In the genomic region with DNA sequence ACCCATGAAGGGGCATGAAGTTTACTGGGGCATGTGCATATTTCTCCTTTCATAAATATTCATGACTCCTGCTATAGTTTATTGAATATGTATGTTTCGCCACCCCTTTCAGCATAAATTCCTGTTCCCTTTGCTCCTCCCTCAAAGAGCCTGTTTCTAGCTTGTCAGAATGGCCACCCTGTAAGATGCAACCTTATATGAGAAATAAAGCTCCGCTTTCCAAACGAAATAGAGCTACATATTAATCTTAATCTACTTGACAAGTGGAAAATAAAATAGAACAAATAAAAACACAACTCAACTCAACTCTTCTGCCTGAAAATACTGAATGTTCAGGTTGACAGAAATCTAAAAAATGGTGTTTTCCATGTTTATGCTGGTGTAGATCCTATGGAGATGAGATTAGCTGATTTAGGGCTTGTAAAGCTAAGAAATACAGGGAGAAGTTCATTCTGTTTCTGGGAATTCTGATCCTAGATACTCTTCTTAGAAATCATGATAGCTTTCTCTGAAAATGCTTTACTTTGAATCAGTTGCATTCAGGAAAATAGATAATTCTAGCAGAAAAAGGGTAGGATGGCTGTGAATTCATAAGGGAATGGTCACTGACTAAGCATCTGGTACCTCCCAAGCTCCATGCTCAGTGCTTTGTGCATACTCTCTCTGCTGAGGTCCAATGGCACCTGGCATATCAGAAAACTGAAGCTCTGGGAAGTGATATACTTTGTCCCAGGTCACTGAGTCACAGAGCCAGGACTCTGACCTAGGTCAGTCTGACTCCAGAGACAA, we compare ENCODE assay signal across 18 cellular contexts.
"Had no signal": no experiment of that assay in that cellular context is flagged by ENCODE, and none has a peak within 500 bp of the region (broad histone marks: within the 10 kb centered on the region; RNA-seq: fewer than 3 reads in every experiment).

No MANE protein-coding gene starts in this region.

- H3K9me3 Mint-ChIP-seq: naive B cell; stimulated activated naive CD8-positive, alpha-beta T cell treated with anti-CD3 and anti-CD28 coated beads, Interleukin-15, amount 100 ng/mL, for 72 hours had no signal

- H3K27ac Mint-ChIP-seq: naive B cell; nephron progenitor cell; stimulated activated memory B cell treated with anti-CD40 and anti-IgM and Interleukin-4, amounts not matched to agents 10 μg/mL and 1 μg/mL and 100 μg/mL, for 72 hours; stimulated activated naive CD8-positive, alpha-beta T cell treated with anti-CD3 and anti-CD28 coated beads, Interleukin-15, amount 100 ng/mL, for 72 hours had no signal

- H3K36me3 Mint-ChIP-seq: naive B cell; stimulated activated memory B cell treated with anti-CD40 and anti-IgM and Interleukin-4, amounts not matched to agents 10 μg/mL and 1 μg/mL and 100 μg/mL, for 72 hours had no signal

- H3K4me1 Mint-ChIP-seq: naive B cell; stimulated activated memory B cell treated with anti-CD40 and anti-IgM and Interleukin-4, amounts not matched to agents 10 μg/mL and 1 μg/mL and 100 μg/mL, for 72 hours; stimulated activated naive CD8-positive, alpha-beta T cell treated with anti-CD3 and anti-CD28 coated beads, Interleukin-15, amount 100 ng/mL, for 72 hours had no signal

- H3K36me3 ChIP-seq: colonic mucosa, neutrophil, right lobe of liver, spleen, thoracic aorta, transverse colon had no signal

- H3K27me3 ChIP-seq: colonic mucosa, foreskin keratinocyte, right lobe of liver, transverse colon had no signal

- ATAC-seq: foreskin keratinocyte; left colon; psoas muscle; right lobe of liver; stimulated activated memory B cell treated with anti-CD40 and anti-IgM and Interleukin-4, amounts not matched to agents 10 μg/mL and 1 μg/mL and 100 μg/mL, for 72 hours; stimulated activated naive CD8-positive, alpha-beta T cell treated with anti-CD3 and anti-CD28 coated beads, Interleukin-15, amount 100 ng/mL, for 72 hours had no signal

- H3K4me3 Mint-ChIP-seq: naive B cell; nephron progenitor cell; stimulated activated memory B cell treated with anti-CD40 and anti-IgM and Interleukin-4, amounts not matched to agents 10 μg/mL and 1 μg/mL and 100 μg/mL, for 72 hours; stimulated activated naive CD8-positive, alpha-beta T cell treated with anti-CD3 and anti-CD28 coated beads, Interleukin-15, amount 100 ng/mL, for 72 hours had no signal

- H3K4me1 ChIP-seq: colonic mucosa, psoas muscle, right lobe of liver, spleen had no signal

- H3K27ac ChIP-seq: colonic mucosa, foreskin keratinocyte, neutrophil, psoas muscle, right lobe of liver, spleen, thoracic aorta, transverse colon had no signal

- H3K9me3 ChIP-seq: colonic mucosa, neutrophil, psoas muscle, right lobe of liver, spleen, thoracic aorta, transverse colon had no signal

- DNase-seq: dermis blood vessel endothelial cell; foreskin keratinocyte; left colon; naive B cell; nephron progenitor cell; psoas muscle; retina; right lobe of liver; spleen; stimulated activated CD4-positive, alpha-beta T cell treated with anti-CD3 and anti-CD28 coated beads, Interleukin-15, amount 100 ng/mL, for 24 hours; stimulated activated CD4-positive, alpha-beta T cell treated with anti-CD3 and anti-CD28 coated beads, Interleukin-1b, Interleukin-23, amount 100 ng/mL, for 48 hours; stimulated activated CD4-positive, alpha-beta T cell treated with anti-CD3 and anti-CD28 coated beads, Interleukin-4, amount 100 ng/mL, for 24 hours; stimulated activated naive CD8-positive, alpha-beta T cell treated with anti-CD3 and anti-CD28 coated beads, Interleukin-15, amount 100 ng/mL, for 72 hours; transverse colon had no signal

- H3K4me3 ChIP-seq: colonic mucosa, psoas muscle, right lobe of liver, spleen, thoracic aorta, transverse colon had no signal
